ENCODE assay signal across 1 cellular context in the genomic region with DNA sequence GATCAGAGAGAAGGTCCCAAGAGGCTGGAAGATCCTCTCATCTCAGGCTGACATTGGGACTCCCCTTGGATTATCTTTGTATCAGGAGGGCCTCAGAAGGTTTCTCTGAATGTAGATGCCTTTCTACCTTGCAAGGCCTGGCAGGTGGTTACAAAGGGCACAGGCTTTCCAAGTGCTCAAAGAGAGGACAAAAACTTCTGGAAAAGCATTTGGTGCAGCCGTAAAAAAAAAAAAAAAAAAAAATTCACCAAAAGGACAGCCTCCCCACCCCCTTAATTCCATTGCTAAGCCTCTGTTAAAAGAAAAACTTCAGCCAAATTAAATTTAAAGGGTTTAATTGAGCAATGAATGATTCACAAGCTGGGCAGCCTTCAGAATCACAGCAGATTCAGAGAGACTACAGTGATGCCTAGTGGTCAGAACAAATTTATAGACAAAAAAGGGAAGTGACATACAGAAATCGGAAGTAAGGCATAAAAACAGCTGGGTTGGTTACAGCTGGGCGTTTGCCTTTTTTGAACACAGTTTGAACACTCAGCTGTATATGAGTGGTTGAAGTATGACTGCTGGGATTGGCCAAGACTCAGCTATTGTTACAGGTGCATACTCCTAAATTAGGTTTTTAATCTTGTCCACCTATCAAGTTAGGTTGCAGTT.
TF ChIP-seq lines count a peak whose summit lies in the region.

No MANE protein-coding gene starts in this region.

TF ChIP-seq in K562, 482 proteins besides CTCF, POLR2A, EP300 and RAD21 (continued from another document and continues in another):
- no peak for TF ChIP-seq SFPQ (IDR thresholded peaks at IDR 0.05; ENCODE audit: low read depth, low read length)
- no peak for TF ChIP-seq ZNF124 (CRISPR knock-in tag; IDR thresholded peaks at IDR 0.05)
- TF ChIP-seq TAF1 (IDR thresholded peaks at IDR 0.05; ENCODE audit: control insufficient read depth, extremely low read depth, insufficient read depth, low read length, severe bottlenecking) = no peak
- TF ChIP-seq, protein P1, sequence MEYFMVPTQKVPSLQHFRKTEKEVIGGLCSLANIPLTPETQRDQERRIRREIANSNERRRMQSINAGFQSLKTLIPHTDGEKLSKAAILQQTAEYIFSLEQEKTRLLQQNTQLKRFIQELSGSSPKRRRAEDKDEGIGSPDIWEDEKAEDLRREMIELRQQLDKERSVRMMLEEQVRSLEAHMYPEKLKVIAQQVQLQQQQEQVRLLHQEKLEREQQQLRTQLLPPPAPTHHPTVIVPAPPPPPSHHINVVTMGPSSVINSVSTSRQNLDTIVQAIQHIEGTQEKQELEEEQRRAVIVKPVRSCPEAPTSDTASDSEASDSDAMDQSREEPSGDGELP (CRISPR knock-in tag; IDR thresholded peaks at IDR 0.05; ENCODE audit: borderline replicate concordance) = peak; percentile 76; the same call in 1 of the 2 replicates
- TF ChIP-seq E2F5 (CRISPR knock-in tag; IDR thresholded peaks at IDR 0.05) = no peak
- TF ChIP-seq TCF7 (IDR thresholded peaks at IDR 0.05; ENCODE audit: borderline replicate concordance) = no peak
- TF ChIP-seq KAT8 (IDR thresholded peaks at IDR 0.05; ENCODE audit: low read depth) = no peak
- TF ChIP-seq KLF13 (tag; IDR thresholded peaks at IDR 0.05; ENCODE audit: borderline replicate concordance, low read depth) = no peak
- peak; percentile 75; the same call in 1 of the 2 replicates for TF ChIP-seq CC2D1A (IDR thresholded peaks at IDR 0.05)
- TF ChIP-seq, protein P2, sequence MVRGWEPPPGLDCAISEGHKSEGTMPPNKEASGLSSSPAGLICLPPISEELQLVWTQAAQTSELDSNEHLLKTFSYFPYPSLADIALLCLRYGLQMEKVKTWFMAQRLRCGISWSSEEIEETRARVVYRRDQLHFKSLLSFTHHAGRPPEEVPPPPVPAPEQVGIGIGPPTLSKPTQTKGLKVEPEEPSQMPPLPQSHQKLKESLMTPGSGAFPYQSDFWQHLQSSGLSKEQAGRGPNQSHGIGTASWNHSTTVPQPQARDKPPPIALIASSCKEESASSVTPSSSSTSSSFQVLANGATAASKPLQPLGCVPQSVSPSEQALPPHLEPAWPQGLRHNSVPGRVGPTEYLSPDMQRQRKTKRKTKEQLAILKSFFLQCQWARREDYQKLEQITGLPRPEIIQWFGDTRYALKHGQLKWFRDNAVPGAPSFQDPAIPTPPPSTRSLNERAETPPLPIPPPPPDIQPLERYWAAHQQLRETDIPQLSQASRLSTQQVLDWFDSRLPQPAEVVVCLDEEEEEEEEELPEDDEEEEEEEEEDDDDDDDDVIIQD (CRISPR knock-in tag; IDR thresholded peaks at IDR 0.05) = no peak
- no peak for TF ChIP-seq ZNF217 (CRISPR knock-in tag; IDR thresholded peaks at IDR 0.05)
- TF ChIP-seq KDM4B (IDR thresholded peaks at IDR 0.05; ENCODE audit: borderline replicate concordance in 2 of 2, low read depth in 1 of 2) = no peak
- no peak for TF ChIP-seq POLR2H (tag; IDR thresholded peaks at IDR 0.05; ENCODE audit: low read depth)
- TF ChIP-seq ZNF232 (CRISPR knock-in tag; IDR thresholded peaks at IDR 0.05) = no peak
- TF ChIP-seq ZNF384 (IDR thresholded peaks at IDR 0.05; ENCODE audit: low read depth, low read length) = peak; percentile 14; the same call in 1 of the 2 replicates
- no peak for TF ChIP-seq BMI1 (IDR thresholded peaks at IDR 0.05; ENCODE audit: low read length)
- TF ChIP-seq, protein P3, sequence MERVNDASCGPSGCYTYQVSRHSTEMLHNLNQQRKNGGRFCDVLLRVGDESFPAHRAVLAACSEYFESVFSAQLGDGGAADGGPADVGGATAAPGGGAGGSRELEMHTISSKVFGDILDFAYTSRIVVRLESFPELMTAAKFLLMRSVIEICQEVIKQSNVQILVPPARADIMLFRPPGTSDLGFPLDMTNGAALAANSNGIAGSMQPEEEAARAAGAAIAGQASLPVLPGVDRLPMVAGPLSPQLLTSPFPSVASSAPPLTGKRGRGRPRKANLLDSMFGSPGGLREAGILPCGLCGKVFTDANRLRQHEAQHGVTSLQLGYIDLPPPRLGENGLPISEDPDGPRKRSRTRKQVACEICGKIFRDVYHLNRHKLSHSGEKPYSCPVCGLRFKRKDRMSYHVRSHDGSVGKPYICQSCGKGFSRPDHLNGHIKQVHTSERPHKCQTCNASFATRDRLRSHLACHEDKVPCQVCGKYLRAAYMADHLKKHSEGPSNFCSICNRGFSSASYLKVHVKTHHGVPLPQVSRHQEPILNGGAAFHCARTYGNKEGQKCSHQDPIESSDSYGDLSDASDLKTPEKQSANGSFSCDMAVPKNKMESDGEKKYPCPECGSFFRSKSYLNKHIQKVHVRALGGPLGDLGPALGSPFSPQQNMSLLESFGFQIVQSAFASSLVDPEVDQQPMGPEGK (CRISPR knock-in tag; IDR thresholded peaks at IDR 0.05; ENCODE audit: borderline replicate concordance) = no peak
- TF ChIP-seq IRF2 (CRISPR knock-in tag; IDR thresholded peaks at IDR 0.05) = no peak
- peak in 1 of 2 experiments; percentile 32; a peak in 1 of 4 replicates for TF ChIP-seq KDM1A (IDR thresholded peaks at IDR 0.05)
- no peak for TF ChIP-seq ZNF431 (CRISPR knock-in tag; IDR thresholded peaks at IDR 0.05)
- no peak for TF ChIP-seq BRF1 (IDR thresholded peaks at IDR 0.05; ENCODE audit: borderline replicate concordance, extremely low read depth, insufficient read length)
- peak in 1 of 2 experiments; percentile 11; a peak in 1 of 4 replicates for TF ChIP-seq MAZ (CRISPR knock-in tag; conservative IDR thresholded peaks at IDR 0.05 in 1 of 2, IDR thresholded peaks at IDR 0.05 in 1 of 2)
- TF ChIP-seq ZNF507 (tag; conservative IDR thresholded peaks at IDR 0.05) = no peak
- TF ChIP-seq PTRF (tag; IDR thresholded peaks at IDR 0.05) = no peak
- TF ChIP-seq NFATC3 (IDR thresholded peaks at IDR 0.05) = no peak
- no peak for TF ChIP-seq CUX1 (CRISPR knock-in tag; IDR thresholded peaks at IDR 0.05)
- 0 out of 2 replicates have a peak, but pooled peaks have one; percentile 6 for TF ChIP-seq NFRKB (IDR thresholded peaks at IDR 0.05; ENCODE audit: low read depth)
- TF ChIP-seq ZNF311 (CRISPR knock-in tag; IDR thresholded peaks at IDR 0.05) = no peak
- TF ChIP-seq DMBX1 (CRISPR knock-in tag; IDR thresholded peaks at IDR 0.05; ENCODE audit: borderline replicate concordance) = 0 out of 2 replicates have a peak, but pooled peaks have one; percentile 58
- TF ChIP-seq KLF16 (IDR thresholded peaks at IDR 0.05) = peak; percentile 45; the same call in 1 of the 2 replicates
- 0 out of 2 replicates have a peak, but pooled peaks have one; percentile 42 for TF ChIP-seq SMARCA5 (IDR thresholded peaks at IDR 0.05)
- TF ChIP-seq RBM17 (IDR thresholded peaks at IDR 0.05; ENCODE audit: borderline replicate concordance, low read depth, low read length) = no peak
- TF ChIP-seq GTF3C2 (IDR thresholded peaks at IDR 0.05; ENCODE audit: borderline replicate concordance, extremely low read depth, insufficient read length) = no peak
- no peak for TF ChIP-seq CHCHD3 (CRISPR knock-in tag; IDR thresholded peaks at IDR 0.05)
- TF ChIP-seq EWSR1 (IDR thresholded peaks at IDR 0.05; ENCODE audit: borderline replicate concordance, low read depth, partially characterized antibody) = no peak
- no peak for TF ChIP-seq BHLHE40 (IDR thresholded peaks at IDR 0.05; ENCODE audit: low read length)
- TF ChIP-seq FOXM1 (IDR thresholded peaks at IDR 0.05; ENCODE audit: low read depth) = peak; percentile 98
- peak; percentile 27; the same call in 1 of the 2 replicates for TF ChIP-seq FOXM1 (CRISPR knock-in tag; IDR thresholded peaks at IDR 0.05; ENCODE audit: low read depth)
- TF ChIP-seq, protein P4, sequence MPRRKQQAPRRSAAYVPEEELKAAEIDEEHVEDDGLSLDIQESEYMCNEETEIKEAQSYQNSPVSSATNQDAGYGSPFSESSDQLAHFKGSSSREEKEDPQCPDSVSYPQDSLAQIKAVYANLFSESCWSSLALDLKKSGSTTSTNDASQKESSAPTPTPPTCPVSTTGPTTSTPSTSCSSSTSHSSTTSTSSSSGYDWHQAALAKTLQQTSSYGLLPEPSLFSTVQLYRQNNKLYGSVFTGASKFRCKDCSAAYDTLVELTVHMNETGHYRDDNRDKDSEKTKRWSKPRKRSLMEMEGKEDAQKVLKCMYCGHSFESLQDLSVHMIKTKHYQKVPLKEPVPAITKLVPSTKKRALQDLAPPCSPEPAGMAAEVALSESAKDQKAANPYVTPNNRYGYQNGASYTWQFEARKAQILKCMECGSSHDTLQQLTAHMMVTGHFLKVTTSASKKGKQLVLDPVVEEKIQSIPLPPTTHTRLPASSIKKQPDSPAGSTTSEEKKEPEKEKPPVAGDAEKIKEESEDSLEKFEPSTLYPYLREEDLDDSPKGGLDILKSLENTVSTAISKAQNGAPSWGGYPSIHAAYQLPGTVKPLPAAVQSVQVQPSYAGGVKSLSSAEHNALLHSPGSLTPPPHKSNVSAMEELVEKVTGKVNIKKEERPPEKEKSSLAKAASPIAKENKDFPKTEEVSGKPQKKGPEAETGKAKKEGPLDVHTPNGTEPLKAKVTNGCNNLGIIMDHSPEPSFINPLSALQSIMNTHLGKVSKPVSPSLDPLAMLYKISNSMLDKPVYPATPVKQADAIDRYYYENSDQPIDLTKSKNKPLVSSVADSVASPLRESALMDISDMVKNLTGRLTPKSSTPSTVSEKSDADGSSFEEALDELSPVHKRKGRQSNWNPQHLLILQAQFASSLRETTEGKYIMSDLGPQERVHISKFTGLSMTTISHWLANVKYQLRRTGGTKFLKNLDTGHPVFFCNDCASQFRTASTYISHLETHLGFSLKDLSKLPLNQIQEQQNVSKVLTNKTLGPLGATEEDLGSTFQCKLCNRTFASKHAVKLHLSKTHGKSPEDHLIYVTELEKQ (CRISPR knock-in tag; IDR thresholded peaks at IDR 0.05) = no peak
- TF ChIP-seq DACH1 (IDR thresholded peaks at IDR 0.05; ENCODE audit: partially characterized antibody) = peak; percentile 79
- TF ChIP-seq ZSCAN29 (IDR thresholded peaks at IDR 0.05) = no peak
